Comparison of ENCODE assay signal across 1 cellular context in genomic region chr10:119892188-119893065, GRCh38.
A peak's percentile ranks its signal among the peaks of the same experiment; 100 is the strongest.
TF ChIP-seq lines count a peak whose summit lies in the region.

Gene SEC23IP, plus strand, starts transcription at chr10:119892730. Its CDS starts 53 bp downstream, at chr10:119892783.

TF ChIP-seq in HepG2, 621 proteins besides CTCF, POLR2A, EP300 and RAD21 (continued from another document and continues in another):
- TF ChIP-seq IRF9 (CRISPR knock-in tag; IDR thresholded peaks at IDR 0.05; ENCODE audit: borderline replicate concordance) (no peak), NFE2L2 (IDR thresholded peaks at IDR 0.05; ENCODE audit: low read length) (no peak), FOXC1 (CRISPR knock-in tag; IDR thresholded peaks at IDR 0.05; ENCODE audit: borderline replicate concordance) (peak; percentile 84; the same call in 1 of the 2 replicates), BRCA1 (CRISPR knock-in tag; IDR thresholded peaks at IDR 0.05) (peak; percentile 69; the same call in 1 of the 2 replicates), HNRNPUL1 (IDR thresholded peaks at IDR 0.05; ENCODE audit: low read depth, low read length) (no peak), THYN1 (CRISPR knock-in tag; IDR thresholded peaks at IDR 0.05; ENCODE audit: borderline replicate concordance, low read depth) (no peak), ONECUT2 (CRISPR knock-in tag; IDR thresholded peaks at IDR 0.05) (no peak; the same call in 1 of the 2 replicates), ZNF619 (CRISPR knock-in tag; IDR thresholded peaks at IDR 0.05) (peak; percentile 90), ZNF543 (CRISPR knock-in tag; IDR thresholded peaks at IDR 0.05) (peak; percentile 59; the same call in 1 of the 2 replicates), ZBTB3 (CRISPR knock-in tag; IDR thresholded peaks at IDR 0.05; ENCODE audit: borderline replicate concordance, low read depth) (no peak), MAFF (IDR thresholded peaks at IDR 0.05; ENCODE audit: low read depth, low read length) (no peak), PHF5A (CRISPR knock-in tag; IDR thresholded peaks at IDR 0.05; ENCODE audit: low read depth, unreplicated experiment) (peak; percentile 62), RORA (CRISPR knock-in tag; IDR thresholded peaks at IDR 0.05) (no peak), ELF4 (CRISPR knock-in tag; IDR thresholded peaks at IDR 0.05; ENCODE audit: borderline replicate concordance) (peak; percentile 47; the same call in 1 of the 2 replicates), RARA (CRISPR knock-in tag; IDR thresholded peaks at IDR 0.05) (peak; percentile 51), ZNF577 (CRISPR knock-in tag; IDR thresholded peaks at IDR 0.05; ENCODE audit: borderline replicate concordance, low read depth) (no peak), TCF7L2 (IDR thresholded peaks at IDR 0.05; ENCODE audit: low read depth, low read length) (no peak), JARID2 (CRISPR knock-in tag; IDR thresholded peaks at IDR 0.05; ENCODE audit: insufficient replicate concordance) (peak; percentile 90), CREM (IDR thresholded peaks at IDR 0.05) (peak; percentile 90), CREM (CRISPR knock-in tag; IDR thresholded peaks at IDR 0.05) (no peak), SP1 (IDR thresholded peaks at IDR 0.05) (no peak), SP1 (CRISPR knock-in tag; IDR thresholded peaks at IDR 0.05) (peak; percentile 76), ARNT (IDR thresholded peaks at IDR 0.05) (no peak), REXO4 (CRISPR knock-in tag; IDR thresholded peaks at IDR 0.05; ENCODE audit: borderline replicate concordance) (no peak), CCAR2 (optimal IDR thresholded peaks at IDR 0.05; ENCODE audit: low read depth, low read length) (no peak), EED (CRISPR knock-in tag; IDR thresholded peaks at IDR 0.05) (peak; percentile 41; the same call in 1 of the 2 replicates), AGO1 (IDR thresholded peaks at IDR 0.05; ENCODE audit: low read depth, low read length, poor library complexity, severe bottlenecking) (no peak), ZNF382 (CRISPR knock-in tag; IDR thresholded peaks at IDR 0.05; ENCODE audit: borderline replicate concordance) (no peak), ARID4A (CRISPR knock-in tag; IDR thresholded peaks at IDR 0.05; ENCODE audit: borderline replicate concordance) (peak; percentile 96), ATAD3A (CRISPR knock-in tag; IDR thresholded peaks at IDR 0.05) (peak; percentile 86; the same call in 1 of the 2 replicates)
- TF ChIP-seq, protein P1, sequence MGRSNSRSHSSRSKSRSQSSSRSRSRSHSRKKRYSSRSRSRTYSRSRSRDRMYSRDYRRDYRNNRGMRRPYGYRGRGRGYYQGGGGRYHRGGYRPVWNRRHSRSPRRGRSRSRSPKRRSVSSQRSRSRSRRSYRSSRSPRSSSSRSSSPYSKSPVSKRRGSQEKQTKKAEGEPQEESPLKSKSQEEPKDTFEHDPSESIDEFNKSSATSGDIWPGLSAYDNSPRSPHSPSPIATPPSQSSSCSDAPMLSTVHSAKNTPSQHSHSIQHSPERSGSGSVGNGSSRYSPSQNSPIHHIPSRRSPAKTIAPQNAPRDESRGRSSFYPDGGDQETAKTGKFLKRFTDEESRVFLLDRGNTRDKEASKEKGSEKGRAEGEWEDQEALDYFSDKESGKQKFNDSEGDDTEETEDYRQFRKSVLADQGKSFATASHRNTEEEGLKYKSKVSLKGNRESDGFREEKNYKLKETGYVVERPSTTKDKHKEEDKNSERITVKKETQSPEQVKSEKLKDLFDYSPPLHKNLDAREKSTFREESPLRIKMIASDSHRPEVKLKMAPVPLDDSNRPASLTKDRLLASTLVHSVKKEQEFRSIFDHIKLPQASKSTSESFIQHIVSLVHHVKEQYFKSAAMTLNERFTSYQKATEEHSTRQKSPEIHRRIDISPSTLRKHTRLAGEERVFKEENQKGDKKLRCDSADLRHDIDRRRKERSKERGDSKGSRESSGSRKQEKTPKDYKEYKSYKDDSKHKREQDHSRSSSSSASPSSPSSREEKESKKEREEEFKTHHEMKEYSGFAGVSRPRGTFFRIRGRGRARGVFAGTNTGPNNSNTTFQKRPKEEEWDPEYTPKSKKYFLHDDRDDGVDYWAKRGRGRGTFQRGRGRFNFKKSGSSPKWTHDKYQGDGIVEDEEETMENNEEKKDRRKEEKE (IDR thresholded peaks at IDR 0.05) = no peak
- TF ChIP-seq, protein P2, sequence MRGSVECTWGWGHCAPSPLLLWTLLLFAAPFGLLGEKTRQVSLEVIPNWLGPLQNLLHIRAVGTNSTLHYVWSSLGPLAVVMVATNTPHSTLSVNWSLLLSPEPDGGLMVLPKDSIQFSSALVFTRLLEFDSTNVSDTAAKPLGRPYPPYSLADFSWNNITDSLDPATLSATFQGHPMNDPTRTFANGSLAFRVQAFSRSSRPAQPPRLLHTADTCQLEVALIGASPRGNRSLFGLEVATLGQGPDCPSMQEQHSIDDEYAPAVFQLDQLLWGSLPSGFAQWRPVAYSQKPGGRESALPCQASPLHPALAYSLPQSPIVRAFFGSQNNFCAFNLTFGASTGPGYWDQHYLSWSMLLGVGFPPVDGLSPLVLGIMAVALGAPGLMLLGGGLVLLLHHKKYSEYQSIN (CRISPR knock-in tag; IDR thresholded peaks at IDR 0.05; ENCODE audit: borderline replicate concordance) = no peak
- TF ChIP-seq, protein P3, sequence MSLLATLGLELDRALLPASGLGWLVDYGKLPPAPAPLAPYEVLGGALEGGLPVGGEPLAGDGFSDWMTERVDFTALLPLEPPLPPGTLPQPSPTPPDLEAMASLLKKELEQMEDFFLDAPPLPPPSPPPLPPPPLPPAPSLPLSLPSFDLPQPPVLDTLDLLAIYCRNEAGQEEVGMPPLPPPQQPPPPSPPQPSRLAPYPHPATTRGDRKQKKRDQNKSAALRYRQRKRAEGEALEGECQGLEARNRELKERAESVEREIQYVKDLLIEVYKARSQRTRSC (CRISPR knock-in tag; IDR thresholded peaks at IDR 0.05; ENCODE audit: low read depth) = no peak
- TF ChIP-seq, protein P4, sequence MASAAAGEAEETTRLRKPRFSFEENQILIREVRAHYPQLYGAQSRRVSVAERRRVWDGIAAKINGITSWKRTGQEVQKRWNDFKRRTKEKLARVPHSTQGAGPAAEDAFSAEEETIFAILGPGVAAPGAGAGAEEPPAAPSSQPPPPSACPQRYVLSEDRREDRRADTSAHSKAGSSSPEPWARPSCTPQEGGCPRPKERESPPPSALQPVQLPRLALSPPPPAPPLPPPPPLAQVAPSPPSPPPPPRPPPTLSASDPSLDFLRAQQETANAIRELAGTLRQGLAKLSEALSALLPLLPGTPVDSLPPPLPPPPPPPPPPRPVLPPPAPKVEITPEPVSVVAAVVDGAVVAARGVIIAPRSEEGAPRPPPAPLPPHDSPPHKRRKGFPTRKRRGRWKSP (CRISPR knock-in tag; IDR thresholded peaks at IDR 0.05) = peak; percentile 90
- TF ChIP-seq, protein P5, sequence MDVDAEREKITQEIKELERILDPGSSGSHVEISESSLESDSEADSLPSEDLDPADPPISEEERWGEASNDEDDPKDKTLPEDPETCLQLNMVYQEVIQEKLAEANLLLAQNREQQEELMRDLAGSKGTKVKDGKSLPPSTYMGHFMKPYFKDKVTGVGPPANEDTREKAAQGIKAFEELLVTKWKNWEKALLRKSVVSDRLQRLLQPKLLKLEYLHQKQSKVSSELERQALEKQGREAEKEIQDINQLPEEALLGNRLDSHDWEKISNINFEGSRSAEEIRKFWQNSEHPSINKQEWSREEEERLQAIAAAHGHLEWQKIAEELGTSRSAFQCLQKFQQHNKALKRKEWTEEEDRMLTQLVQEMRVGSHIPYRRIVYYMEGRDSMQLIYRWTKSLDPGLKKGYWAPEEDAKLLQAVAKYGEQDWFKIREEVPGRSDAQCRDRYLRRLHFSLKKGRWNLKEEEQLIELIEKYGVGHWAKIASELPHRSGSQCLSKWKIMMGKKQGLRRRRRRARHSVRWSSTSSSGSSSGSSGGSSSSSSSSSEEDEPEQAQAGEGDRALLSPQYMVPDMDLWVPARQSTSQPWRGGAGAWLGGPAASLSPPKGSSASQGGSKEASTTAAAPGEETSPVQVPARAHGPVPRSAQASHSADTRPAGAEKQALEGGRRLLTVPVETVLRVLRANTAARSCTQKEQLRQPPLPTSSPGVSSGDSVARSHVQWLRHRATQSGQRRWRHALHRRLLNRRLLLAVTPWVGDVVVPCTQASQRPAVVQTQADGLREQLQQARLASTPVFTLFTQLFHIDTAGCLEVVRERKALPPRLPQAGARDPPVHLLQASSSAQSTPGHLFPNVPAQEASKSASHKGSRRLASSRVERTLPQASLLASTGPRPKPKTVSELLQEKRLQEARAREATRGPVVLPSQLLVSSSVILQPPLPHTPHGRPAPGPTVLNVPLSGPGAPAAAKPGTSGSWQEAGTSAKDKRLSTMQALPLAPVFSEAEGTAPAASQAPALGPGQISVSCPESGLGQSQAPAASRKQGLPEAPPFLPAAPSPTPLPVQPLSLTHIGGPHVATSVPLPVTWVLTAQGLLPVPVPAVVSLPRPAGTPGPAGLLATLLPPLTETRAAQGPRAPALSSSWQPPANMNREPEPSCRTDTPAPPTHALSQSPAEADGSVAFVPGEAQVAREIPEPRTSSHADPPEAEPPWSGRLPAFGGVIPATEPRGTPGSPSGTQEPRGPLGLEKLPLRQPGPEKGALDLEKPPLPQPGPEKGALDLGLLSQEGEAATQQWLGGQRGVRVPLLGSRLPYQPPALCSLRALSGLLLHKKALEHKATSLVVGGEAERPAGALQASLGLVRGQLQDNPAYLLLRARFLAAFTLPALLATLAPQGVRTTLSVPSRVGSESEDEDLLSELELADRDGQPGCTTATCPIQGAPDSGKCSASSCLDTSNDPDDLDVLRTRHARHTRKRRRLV (CRISPR knock-in tag; IDR thresholded peaks at IDR 0.05) = 0 out of 2 replicates have a peak, but pooled peaks have one; percentile 31
- TF ChIP-seq, protein P6, sequence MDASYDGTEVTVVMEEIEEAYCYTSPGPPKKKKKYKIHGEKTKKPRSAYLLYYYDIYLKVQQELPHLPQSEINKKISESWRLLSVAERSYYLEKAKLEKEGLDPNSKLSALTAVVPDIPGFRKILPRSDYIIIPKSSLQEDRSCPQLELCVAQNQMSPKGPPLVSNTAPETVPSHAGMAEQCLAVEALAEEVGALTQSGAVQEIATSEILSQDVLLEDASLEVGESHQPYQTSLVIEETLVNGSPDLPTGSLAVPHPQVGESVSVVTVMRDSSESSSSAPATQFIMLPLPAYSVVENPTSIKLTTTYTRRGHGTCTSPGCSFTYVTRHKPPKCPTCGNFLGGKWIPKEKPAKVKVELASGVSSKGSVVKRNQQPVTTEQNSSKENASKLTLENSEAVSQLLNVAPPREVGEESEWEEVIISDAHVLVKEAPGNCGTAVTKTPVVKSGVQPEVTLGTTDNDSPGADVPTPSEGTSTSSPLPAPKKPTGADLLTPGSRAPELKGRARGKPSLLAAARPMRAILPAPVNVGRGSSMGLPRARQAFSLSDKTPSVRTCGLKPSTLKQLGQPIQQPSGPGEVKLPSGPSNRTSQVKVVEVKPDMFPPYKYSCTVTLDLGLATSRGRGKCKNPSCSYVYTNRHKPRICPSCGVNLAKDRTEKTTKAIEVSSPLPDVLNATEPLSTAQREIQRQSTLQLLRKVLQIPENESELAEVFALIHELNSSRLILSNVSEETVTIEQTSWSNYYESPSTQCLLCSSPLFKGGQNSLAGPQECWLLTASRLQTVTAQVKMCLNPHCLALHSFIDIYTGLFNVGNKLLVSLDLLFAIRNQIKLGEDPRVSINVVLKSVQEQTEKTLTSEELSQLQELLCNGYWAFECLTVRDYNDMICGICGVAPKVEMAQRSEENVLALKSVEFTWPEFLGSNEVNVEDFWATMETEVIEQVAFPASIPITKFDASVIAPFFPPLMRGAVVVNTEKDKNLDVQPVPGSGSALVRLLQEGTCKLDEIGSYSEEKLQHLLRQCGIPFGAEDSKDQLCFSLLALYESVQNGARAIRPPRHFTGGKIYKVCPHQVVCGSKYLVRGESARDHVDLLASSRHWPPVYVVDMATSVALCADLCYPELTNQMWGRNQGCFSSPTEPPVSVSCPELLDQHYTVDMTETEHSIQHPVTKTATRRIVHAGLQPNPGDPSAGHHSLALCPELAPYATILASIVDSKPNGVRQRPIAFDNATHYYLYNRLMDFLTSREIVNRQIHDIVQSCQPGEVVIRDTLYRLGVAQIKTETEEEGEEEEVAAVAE (CRISPR knock-in tag; IDR thresholded peaks at IDR 0.05; ENCODE audit: borderline replicate concordance) = peak; percentile 89
